6 cellular contexts compared by ENCODE assay signal in genomic region chr3:104362319-104362718, GRCh38.
"Had no signal": no experiment of that assay in that cellular context is flagged by ENCODE, and none has a peak within 500 bp of the region (broad histone marks: within the 10 kb centered on the region; RNA-seq: fewer than 3 reads in every experiment).

No MANE protein-coding gene starts in this region.

- H3K9me3 ChIP-seq: HAP-1 had no signal

- H3K4me3 ChIP-seq: GM23248, HAP-1 had no signal

- DNase-seq: GM23248, GOT3, H7, IMR-90 had no signal

- H2AFZ ChIP-seq: GM23248 had no signal

- H3K9ac ChIP-seq: GM23248 had no signal

- FAIRE-seq: HTR-8/SVneo had no signal

- H3K27ac ChIP-seq: GM23248 had no signal

- H3K36me3 ChIP-seq: HAP-1 had no signal

- H3K4me1 ChIP-seq: HAP-1 had no signal
